Comparison of ENCODE assay signal across 21 cellular contexts in genomic region chr6:66986940-66987339, GRCh38.
DNase-seq lines count a peak whose midpoint lies in the region; ATAC-seq and TF ChIP-seq lines count a peak whose summit lies in the region.
"Had no signal": no experiment of that assay in that cellular context is flagged by ENCODE, and none has a peak within 500 bp of the region (broad histone marks: within the 10 kb centered on the region; RNA-seq: fewer than 3 reads in every experiment).

No MANE protein-coding gene starts in this region.

- H3K36me3 Mint-ChIP-seq in progenitor cell of endocrine pancreas (ENCODE audit: insufficient read depth), result no peaks in the 10 kb centered on the region
- H3K36me3 Mint-ChIP-seq: CD4-positive, alpha-beta memory T cell had no signal

- H4K20me1 ChIP-seq in SU-DHL-6 (ENCODE audit: low read depth, low read length), result no peaks in the 10 kb centered on the region
- H4K20me1 ChIP-seq: BLaER1 treated with 17β-estradiol and CSF1 and Interleukin-3, amounts not matched to agents 10 nM and 100 nM had no signal

- no peak for ATAC-seq in GM21529 (IDR thresholded peaks at IDR 0.05; ENCODE audit: unreplicated experiment)
- ATAC-seq: GM12878, K562, Panc1 had no signal

- H3K79me2 ChIP-seq in SU-DHL-6 (ENCODE audit: insufficient read depth, low read length), result no peaks in the 10 kb centered on the region

- no peaks in the 10 kb centered on the region for H3K27me3 ChIP-seq in SU-DHL-6 (ENCODE audit: low read length)
- H3K27me3 ChIP-seq: BLaER1 treated with 17β-estradiol and CSF1 and Interleukin-3, amounts not matched to agents 10 nM and 100 nM; SJSA1 had no signal

- no peak overlapping the region for H3K27ac ChIP-seq in SU-DHL-6 (ENCODE audit: low read depth, low read length)
- H3K27ac ChIP-seq: SJSA1 had no signal

- no peak overlapping the region for H3K4me3 Mint-ChIP-seq in progenitor cell of endocrine pancreas (ENCODE audit: low read depth)
- H3K4me3 Mint-ChIP-seq: CD4-positive, alpha-beta memory T cell; T-helper 1 cell treated with Interleukin-12 subunit alpha and Interleukin-12 subunit beta and Interleukin-4 antibody, amounts not matched to agents 30 μg/mL and 1 μg/mL, for 36 hours had no signal

- no peaks in the 10 kb centered on the region for H3K27me3 Mint-ChIP-seq in progenitor cell of endocrine pancreas
- H3K27me3 Mint-ChIP-seq: CD4-positive, alpha-beta memory T cell had no signal

- H3K36me3 ChIP-seq in SU-DHL-6 (ENCODE audit: low read length), result no peaks in the 10 kb centered on the region
- H3K36me3 ChIP-seq: BLaER1 treated with 17β-estradiol and CSF1 and Interleukin-3, amounts not matched to agents 10 nM and 100 nM; SJSA1 had no signal

- no peaks in the 10 kb centered on the region for H3K9me3 ChIP-seq in SU-DHL-6 (ENCODE audit: insufficient read depth, low read length)

- no peak overlapping the region for H3K4me2 ChIP-seq in SU-DHL-6 (ENCODE audit: low read depth, low read length, poor library complexity, severe bottlenecking)

- H3K4me3 ChIP-seq in SU-DHL-6 (ENCODE audit: insufficient read depth, low read length, poor library complexity, severe bottlenecking), result no peak overlapping the region
- H3K4me3 ChIP-seq: BLaER1 treated with 17β-estradiol and CSF1 and Interleukin-3, amounts not matched to agents 10 nM and 100 nM; GM12878; K562; SJSA1 had no signal

- DNase-seq in DMS53 (lab: John Stamatoyannopoulos, UW) (peak; percentile 89), HuH-7 (ENCODE audit: low spot score) (peak; percentile 32), progenitor cell of endocrine pancreas (ENCODE audit: low spot score, unreplicated experiment) (no peak), NCI-H2081 treated with DMSO at 0.1 percent for 48 hours (lab: John Stamatoyannopoulos, UW) (no peak), DMS79 (lab: John Stamatoyannopoulos, UW) (no peak)
- DNase-seq: ACHN, EL, H7, NCI-H1105, NCI-H2081, NCI-H446, NCI-H69 had no signal

- TF ChIP-seq CTCF in SU-DHL-6 (IDR thresholded peaks at IDR 0.05; ENCODE audit: insufficient read depth, low read length, poor library complexity, severe bottlenecking) (no peak), progenitor cell of endocrine pancreas (IDR thresholded peaks at IDR 0.05; ENCODE audit: unreplicated experiment) (no peak)

- H3K9me3 Mint-ChIP-seq in progenitor cell of endocrine pancreas (ENCODE audit: low read depth), result peaks cover 30% of the 10 kb centered on the region

- H3K9ac ChIP-seq in SU-DHL-6 (ENCODE audit: low read length), result no peak overlapping the region
- H3K9ac ChIP-seq: BLaER1 treated with 17β-estradiol and CSF1 and Interleukin-3, amounts not matched to agents 10 nM and 100 nM had no signal

- H2AFZ ChIP-seq in SU-DHL-6 (ENCODE audit: low read depth, low read length, severe bottlenecking), result peak overlapping the region; percentile 14

- H3K27ac Mint-ChIP-seq in progenitor cell of endocrine pancreas, result peak overlapping the region; percentile 0
- H3K27ac Mint-ChIP-seq: CD4-positive, alpha-beta memory T cell; T-helper 1 cell treated with Interleukin-12 subunit alpha and Interleukin-12 subunit beta and Interleukin-4 antibody, amounts not matched to agents 30 μg/mL and 1 μg/mL, for 36 hours had no signal

- H3F3A ChIP-seq in SU-DHL-6 (ENCODE audit: insufficient read depth), result no peaks in the 10 kb centered on the region

- H3K9me2 ChIP-seq in SU-DHL-6 (replicated peaks; ENCODE audit: insufficient read depth, low read length), result no peaks in the 10 kb centered on the region

- peaks cover 3% of the 10 kb centered on the region for H3K4me1 Mint-ChIP-seq in progenitor cell of endocrine pancreas (ENCODE audit: low read depth)
- H3K4me1 Mint-ChIP-seq: CD4-positive, alpha-beta memory T cell had no signal

Comparison
In these comparisons a context has a peak if more than half of its experiments do, and no peak if none do; other contexts are left out.
1. DNase-seq: peak in DMS53 (single experiment) and HuH-7 (single experiment); none in progenitor cell of endocrine pancreas (single experiment), NCI-H2081 treated with DMSO at 0.1 percent for 48 hours (single experiment) and DMS79 (single experiment).